In genomic region chr19:34678085-34678412, GRCh38 we compare ENCODE assay signal across 8 cellular contexts. TPM values are rescaled to one million over a fixed set of nuclear protein-coding genes. Genes with fewer than 3 reads are reported as not detected.
DNase-seq lines count a peak whose midpoint lies in the region; ATAC-seq and TF ChIP-seq lines count a peak whose summit lies in the region.

No MANE protein-coding gene starts in this region.

- no peak for TF ChIP-seq CTCF in cardiac muscle cell (IDR thresholded peaks at IDR 0.05; ENCODE audit: low read depth, low read length)
- no peak for TF ChIP-seq CTCF in brain microvascular endothelial cell (IDR thresholded peaks at IDR 0.05; ENCODE audit: low read depth, low read length, missing control alignments)
- no peak for TF ChIP-seq CTCF in upper lobe of left lung (IDR thresholded peaks at IDR 0.05)

- in situ Hi-C loops in brain microvascular endothelial cell (cut with HindIII; ENCODE audit: low pct_ligation_motif_present, low sequenced_read_pairs) = no loop called here

- H3K36me3 Mint-ChIP-seq in memory B cell = peaks cover 40% of the 10 kb centered on the region

- ATAC-seq in Right ventricle myocardium inferior (no peak), memory B cell (ENCODE audit: low read depth) (no peak), upper lobe of left lung (ENCODE audit: low FRiP score in 2 of 2) (no peak)

- peaks cover 3% of the 10 kb centered on the region for H3K27me3 Mint-ChIP-seq in memory B cell

- peak overlapping the region; percentile 99 for H3K4me3 Mint-ChIP-seq in memory B cell

- TF ChIP-seq EP300 in upper lobe of left lung (IDR thresholded peaks at IDR 0.05) = no peak

- H3K27ac Mint-ChIP-seq in memory B cell = peak overlapping the region; percentile 99

- H3K36me3 ChIP-seq in cardiac muscle cell = peaks cover 23% of the 10 kb centered on the region
- peaks cover 23% of the 10 kb centered on the region for H3K36me3 ChIP-seq in brain microvascular endothelial cell (replicated peaks)
- peaks cover 17 to 45% (median 34%) of the 10 kb centered on the region in 4 donors for H3K36me3 ChIP-seq in upper lobe of left lung

- no peak for DNase-seq in cardiac muscle cell (ENCODE audit: low read depth in 1 of 2, low spot score in 1 of 2)
- no peak for DNase-seq in Right ventricle myocardium inferior (ENCODE audit: missing footprints)
- DNase-seq in brain microvascular endothelial cell = no peak
- no peak for DNase-seq in memory B cell (ENCODE audit: low spot score in 2 of 2)
- DNase-seq in upper lobe of left lung = no peak
- no peak for DNase-seq in HT-29 (ENCODE audit: low spot score)
- DNase-seq in DMS153 (lab: John Stamatoyannopoulos, UW) = no peak
- no peak for DNase-seq in NCI-H1694 treated with DMSO at 0.1 percent for 48 hours (lab: John Stamatoyannopoulos, UW)

- H3K4me1 ChIP-seq in cardiac muscle cell (ENCODE audit: low read depth) (no peaks in the 10 kb centered on the region), upper lobe of left lung (peaks cover 10 to 24% (median 16%) of the 10 kb centered on the region in 4 donors)

- intact Hi-C loops in Right ventricle myocardium inferior (cut with DNase I) = no loop called here

- H3K4me3 ChIP-seq in cardiac muscle cell (peak overlapping the region; percentile 57), brain microvascular endothelial cell (ENCODE audit: low read depth, low read length) (peak overlapping the region; percentile 71), upper lobe of left lung (peak overlapping the region; percentile 70 to 83 (median 76))

- TF ChIP-seq POLR2A in upper lobe of left lung (IDR thresholded peaks at IDR 0.05) = no peak

- no peaks in the 10 kb centered on the region for H3K9me3 ChIP-seq in cardiac muscle cell (ENCODE audit: low read depth)
- peaks cover 7 to 40% (median 26%) of the 10 kb centered on the region in 4 donors for H3K9me3 ChIP-seq in upper lobe of left lung

- H3K27ac ChIP-seq in cardiac muscle cell (peak overlapping the region; percentile 99), brain microvascular endothelial cell (peak overlapping the region; percentile 93), upper lobe of left lung (peak overlapping the region; percentile 96 to 99 (median 98))

- peaks cover 10% of the 10 kb centered on the region for H3K9me3 Mint-ChIP-seq in memory B cell

- H3K27me3 ChIP-seq in cardiac muscle cell (no peaks in the 10 kb centered on the region), brain microvascular endothelial cell (replicated peaks) (no peaks in the 10 kb centered on the region), upper lobe of left lung (no peaks in the 10 kb centered on the region)

- 6 to 12% methylated on average over 20 of the region's 20 CpGs for WGBS in upper lobe of left lung, 2 donors

- H3K4me1 Mint-ChIP-seq in memory B cell = peaks cover 12% of the 10 kb centered on the region

RNA-seq across cellular contexts. Expression of gene ZNF302, which starts 0.6 kb away (rescaled TPM):
- 37.1 and 59.1 TPM in 2 replicates for total RNA-seq in cardiac muscle cell
- 60.6 and 80.8 TPM in 2 replicates for polyA plus RNA-seq in cardiac muscle cell
- total RNA-seq in Right ventricle myocardium inferior = 37.9 TPM
- 10 to 100 TPM; 14.0 to 30.7 (median 26.2) TPM for total RNA-seq in upper lobe of left lung
- 3.9 and 6.4 TPM in 2 replicates for total RNA-seq in HT-29 (2014; rRNA removed; shearing (Covaris generic))

RNA-seq across cellular contexts. Expression of gene SCGB2B2, which starts 1.1 kb away (rescaled TPM):
- 0.27 TPM in 1 of 2 replicates, not detected in the other for total RNA-seq in cardiac muscle cell
- 0.23 and 0.29 TPM in 2 replicates for polyA plus RNA-seq in cardiac muscle cell
- total RNA-seq in Right ventricle myocardium inferior = 0.19 TPM
- 1 to 10 TPM in 4 of 6 donors, under 1 TPM in 2; 0.47 to 4.6 (median 1.7) TPM for total RNA-seq in upper lobe of left lung
- not detected in 2 replicates for total RNA-seq in HT-29 (2014; rRNA removed; shearing (Covaris generic))

RNA-seq across cellular contexts. Expression of gene ZNF181, which starts 56.0 kb away (rescaled TPM):
- total RNA-seq in cardiac muscle cell = 28.5 and 33.2 TPM in 2 replicates
- 14.9 and 16.9 TPM in 2 replicates for polyA plus RNA-seq in cardiac muscle cell
- 22.3 TPM for total RNA-seq in Right ventricle myocardium inferior
- 10 to 100 TPM in 3 of 6 donors, 1 to 10 TPM in 3; 2.3 to 29.3 (median 10.2) TPM for total RNA-seq in upper lobe of left lung
- 7.3 and 12.1 TPM in 2 replicates for total RNA-seq in HT-29 (2014; rRNA removed; shearing (Covaris generic))
